Comparison of ENCODE assay signal across 8 cellular contexts in genomic region chr15:92930776-92931175, GRCh38. TPM values are rescaled to one million over a fixed set of nuclear protein-coding genes. Genes with fewer than 3 reads are reported as not detected.
DNase-seq lines count a peak whose midpoint lies in the region; ATAC-seq and TF ChIP-seq lines count a peak whose summit lies in the region.

No MANE protein-coding gene starts in this region.

- intact Hi-C loops in uterus (cut with DNase I; ENCODE audit: low total_unique reads), result no loop called here

- ATAC-seq in GM18867 (IDR thresholded peaks at IDR 0.05; ENCODE audit: unreplicated experiment), result no peak
- no peak for ATAC-seq in HG03139 (IDR thresholded peaks at IDR 0.05; ENCODE audit: unreplicated experiment)

- DNase-seq in EL (peak; percentile 90), RKO (ENCODE audit: low spot score) (peak; percentile 75), fibroblast of peridontal ligament (ENCODE audit: extremely low read depth) (peak; percentile 92), renal cortical epithelial cell (ENCODE audit: low read depth) (peak; percentile 91), uterus (no peak)
- no peak for DNase-seq in activated CD4-positive, alpha-beta T cell treated with anti-CD3 and anti-CD28 coated beads, Interleukin-2, amount 50 U/mL, for 4 hours

- TF ChIP-seq POLR2A in uterus (IDR thresholded peaks at IDR 0.05), result no peak

- TF ChIP-seq CTCF in uterus (IDR thresholded peaks at IDR 0.05), result no peak

- H3K4me1 ChIP-seq in uterus, result no peaks in the 10 kb centered on the region

- no peak overlapping the region for H3K4me3 ChIP-seq in uterus

- H3K27ac ChIP-seq in uterus, result no peak overlapping the region

- H3K27me3 ChIP-seq in uterus, result no peaks in the 10 kb centered on the region

- no peaks in the 10 kb centered on the region for H3K36me3 ChIP-seq in uterus

- no peaks in the 10 kb centered on the region for H3K9me3 ChIP-seq in uterus

RNA-seq across cellular contexts. Expression of gene CHD2, which starts 30.7 kb away (rescaled TPM):
- total RNA-seq in renal cortical epithelial cell (35.4 and 92.3 TPM in 2 replicates), uterus (100 to 1,000 TPM in 3 of 4 donors, 10 to 100 TPM in 1; 71.0 to 166 (median 152) TPM)

Comparison
In these comparisons a context has a peak if more than half of its experiments do, and no peak if none do; other contexts are left out.
1. DNase-seq: peak in EL (single experiment), RKO (single experiment), fibroblast of peridontal ligament (single experiment) and renal cortical epithelial cell (single experiment); none in uterus (0 of 2) and activated CD4-positive, alpha-beta T cell treated with anti-CD3 and anti-CD28 coated beads, Interleukin-2, amount 50 U/mL, for 4 hours (0 of 2).